ENCODE assay signal across 1 cellular context in genomic region chr1:241531195-241532172, GRCh38.
TF ChIP-seq lines count a peak whose summit lies in the region.

No MANE protein-coding gene starts in this region.

TF ChIP-seq in GM23338, 12 proteins besides CTCF, POLR2A, EP300 and RAD21 (continued from another document):
- no peak for TF ChIP-seq ZNF462 (CRISPR knock-in tag; IDR thresholded peaks at IDR 0.05)
- no peak for TF ChIP-seq ETS1 (IDR thresholded peaks at IDR 0.05)
- no peak for TF ChIP-seq POLR2AphosphoS5 (IDR thresholded peaks at IDR 0.05; ENCODE audit: low read depth)
- TF ChIP-seq REST (IDR thresholded peaks at IDR 0.05; ENCODE audit: unreplicated experiment) = no peak
- TF ChIP-seq JUNB (IDR thresholded peaks at IDR 0.05; ENCODE audit: unreplicated experiment) = no peak
